1 cellular context compared by ENCODE assay signal in genomic region chr7:112556633-112557032, GRCh38.
TF ChIP-seq lines count a peak whose summit lies in the region.

No MANE protein-coding gene starts in this region.

TF ChIP-seq in GM23338, 12 proteins besides CTCF, POLR2A, EP300 and RAD21 (continued from another document):
- no peak for TF ChIP-seq STAT1 (IDR thresholded peaks at IDR 0.05; ENCODE audit: unreplicated experiment)
- no peak for TF ChIP-seq NANOG (IDR thresholded peaks at IDR 0.05; ENCODE audit: borderline replicate concordance)
- no peak for TF ChIP-seq REST (IDR thresholded peaks at IDR 0.05; ENCODE audit: unreplicated experiment)
- TF ChIP-seq EZH2 (IDR thresholded peaks at IDR 0.05; ENCODE audit: low read depth, unreplicated experiment): no peak
